In the genomic region with DNA sequence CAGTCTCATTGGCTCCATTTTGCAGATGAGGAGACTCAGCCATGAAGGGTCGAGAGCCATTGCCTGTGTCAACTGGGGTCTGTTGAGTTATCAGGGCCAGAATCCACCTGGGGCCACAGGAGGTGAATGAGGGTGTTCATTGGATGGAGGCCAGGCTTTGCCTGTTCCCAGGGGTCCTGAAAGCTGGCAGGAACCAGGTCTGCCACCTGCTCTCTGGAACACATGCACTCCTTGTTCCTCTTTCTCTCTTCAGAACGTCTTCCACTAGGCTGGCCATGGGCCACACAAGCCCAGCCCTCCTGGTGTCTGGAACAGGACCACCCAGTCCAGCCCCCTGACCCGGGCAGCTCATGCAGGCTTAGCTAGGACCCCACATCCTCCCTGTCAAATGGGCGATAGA, we compare ENCODE assay signal across 18 cellular contexts. TPM values are rescaled to one million over a fixed set of nuclear protein-coding genes. Genes with fewer than 3 reads are reported as not detected.
DNase-seq lines count a peak whose midpoint lies in the region; ATAC-seq and TF ChIP-seq lines count a peak whose summit lies in the region.
"Had no signal": no experiment of that assay in that cellular context is flagged by ENCODE, and none has a peak within 500 bp of the region (broad histone marks: within the 10 kb centered on the region; RNA-seq: fewer than 3 reads in every experiment).

No MANE protein-coding gene starts in this region.

- H3K36me3 Mint-ChIP-seq in neural crest cell (ENCODE audit: low read depth) (no peaks in the 10 kb centered on the region), T-helper 17 cell (ENCODE audit: low read depth) (no peaks in the 10 kb centered on the region)

- H3K4me1 Mint-ChIP-seq in neural crest cell, result peaks cover 5% of the 10 kb centered on the region
- peaks cover 29% of the 10 kb centered on the region for H3K4me1 Mint-ChIP-seq in T-helper 17 cell

- TF ChIP-seq EP300 in suprapubic skin (IDR thresholded peaks at IDR 0.05), result no peak

- H3K27me3 ChIP-seq in BLaER1 (no peaks in the 10 kb centered on the region), PC-3 (ENCODE audit: low read length) (no peaks in the 10 kb centered on the region), suprapubic skin (no peaks in the 10 kb centered on the region)
- H3K27me3 ChIP-seq: cardiac muscle cell, left lung, ovary, vagina had no signal

- H3K4me2 ChIP-seq in BLaER1 (peak overlapping the region; percentile 93), PC-3 (ENCODE audit: low read length) (peak overlapping the region; percentile 71; the same call in 1 of the 2 replicates)

- WGBS in suprapubic skin, result 80% methylated on average over 2 of the region's 4 CpGs

- H3K9me3 ChIP-seq in BLaER1 (no peaks in the 10 kb centered on the region), PC-3 (ENCODE audit: low read length) (no peaks in the 10 kb centered on the region), T-helper 17 cell (ENCODE audit: control insufficient read depth, low read length, poor library complexity, severe bottlenecking) (no peaks in the 10 kb centered on the region), suprapubic skin (no peaks in the 10 kb centered on the region)
- H3K9me3 ChIP-seq: left lung, mucosa of descending colon, ovary, vagina had no signal

- no peaks in the 10 kb centered on the region for H3K9me2 ChIP-seq in PC-3 (replicated peaks; ENCODE audit: low read length)

- H3K36me3 ChIP-seq in BLaER1 (peaks cover 7% of the 10 kb centered on the region), PC-3 (ENCODE audit: low read depth, low read length) (no peaks in the 10 kb centered on the region), suprapubic skin (no peaks in the 10 kb centered on the region)
- H3K36me3 ChIP-seq: cardiac muscle cell, left lung, ovary, vagina had no signal

- H3F3A ChIP-seq in PC-3 (ENCODE audit: low read length, unreplicated experiment), result no peaks in the 10 kb centered on the region

- peak overlapping the region; percentile 75 for H3K9ac ChIP-seq in BLaER1
- H3K9ac ChIP-seq in PC-3 (ENCODE audit: low read length), result no peak overlapping the region

- no peak for TF ChIP-seq CTCF in PC-3 (conservative IDR thresholded peaks at IDR 0.05; ENCODE audit: low read depth, low read length)
- TF ChIP-seq CTCF in neural crest cell (conservative IDR thresholded peaks at IDR 0.05), result no peak
- no peak for TF ChIP-seq CTCF in suprapubic skin (IDR thresholded peaks at IDR 0.05)

- intact Hi-C loops in PC-3 (cut with micrococcal nuclease), result no loop called here

- H3K4me3 ChIP-seq in BLaER1 (peak overlapping the region; percentile 29; the same call in 1 of the 2 replicates), PC-3 (ENCODE audit: low read length) (no peak overlapping the region), suprapubic skin (no peak overlapping the region)
- H3K4me3 ChIP-seq: cardiac muscle cell, left lung, mucosa of descending colon, ovary, vagina had no signal

- CTCF ChIA-PET in PC-3 (lab: Charles Lee), result no interaction called here

- POLR2A ChIA-PET in PC-3 (lab: Charles Lee; ENCODE audit: unreplicated experiment), result no interaction called here

- no peaks in the 10 kb centered on the region for H3K9me3 Mint-ChIP-seq in neural crest cell

- no peak for ATAC-seq in PC-3
- no peak for ATAC-seq in T-helper 17 cell

- no peak overlapping the region for H3K4me3 Mint-ChIP-seq in neural crest cell
- H3K4me3 Mint-ChIP-seq in T-helper 17 cell, result no peak overlapping the region

- BruUV-seq in PC-3 (replicated peaks; lab: Mats Ljungman, UMichigan), result no TSS peak

- H3K27me3 Mint-ChIP-seq in neural crest cell (ENCODE audit: low read depth) (no peaks in the 10 kb centered on the region), T-helper 17 cell (no peaks in the 10 kb centered on the region)

- peaks cover 91% of the 10 kb centered on the region for H3K79me2 ChIP-seq in PC-3 (ENCODE audit: low read length)

- peak; percentile 51 for DNase-seq in DMS79 treated with DMSO at 0.1 percent for 48 hours (lab: John Stamatoyannopoulos, UW)
- no peak for DNase-seq in PC-3
- no peak for DNase-seq in neural crest cell (ENCODE audit: low read depth, low spot score)
- DNase-seq in T-helper 17 cell, result no peak
- DNase-seq in NCI-H187 treated with DMSO at 0.1 percent for 48 hours (lab: John Stamatoyannopoulos, UW), result no peak
- no peak for DNase-seq in suprapubic skin (ENCODE audit: low spot score in 2 of 2)
- DNase-seq: activated CD4-positive, alpha-beta T cell treated with anti-CD3 and anti-CD28 coated beads for 4 hours; activated CD8-positive, alpha-beta memory T cell treated with anti-CD3 and anti-CD28 coated beads, Interleukin-2, amount 50 U/mL, for 48 hours; activated gamma-delta T cell; AML-193; left lung; ovary; stimulated activated CD4-positive, alpha-beta T cell treated with anti-CD3 and anti-CD28 coated beads, Interleukin-1b, Interleukin-23, amount 100 ng/mL, for 48 hours had no signal

- peaks cover 100% of the 10 kb centered on the region for H3K4me1 ChIP-seq in BLaER1
- peaks cover 21% of the 10 kb centered on the region for H3K4me1 ChIP-seq in PC-3 (ENCODE audit: insufficient read depth, low read length)
- peaks cover 36% of the 10 kb centered on the region for H3K4me1 ChIP-seq in suprapubic skin

- H2AFZ ChIP-seq in PC-3 (ENCODE audit: low read length), result no peak overlapping the region

- H3K27ac ChIP-seq in BLaER1, result peak overlapping the region; percentile 95
- H3K27ac ChIP-seq in PC-3 (ENCODE audit: low read length), result no peak overlapping the region
- H3K27ac ChIP-seq in suprapubic skin, result no peak overlapping the region
- H3K27ac ChIP-seq: cardiac muscle cell, left lung, ovary, vagina had no signal

- no peak for TF ChIP-seq POLR2A in suprapubic skin (IDR thresholded peaks at IDR 0.05)

- peak overlapping the region; percentile 67 for H3K27ac Mint-ChIP-seq in neural crest cell (ENCODE audit: unreplicated experiment)
- H3K27ac Mint-ChIP-seq in T-helper 17 cell, result no peak overlapping the region

- H4K20me1 ChIP-seq in BLaER1 (peaks cover 23% of the 10 kb centered on the region; the same call in 1 of the 2 replicates), PC-3 (ENCODE audit: low read length) (peaks cover 7% of the 10 kb centered on the region; the same call in 1 of the 2 replicates)

RNA-seq across cellular contexts. Expression of a gene that starts 21.1 kb away (rescaled TPM):
- total RNA-seq in PC-3 (2014; rRNA removed) (37.0 and 46.4 TPM in 2 replicates), neural crest cell (35.8 and 38.6 TPM in 2 replicates), T-helper 17 cell (10 to 100 TPM; 15.2 to 20.9 TPM), suprapubic skin (10 to 100 TPM; 24.6 to 43.1 (median 33.5) TPM)

RNA-seq across cellular contexts. Expression of a gene that starts 35.1 kb away (rescaled TPM):
- total RNA-seq in PC-3 (2014; rRNA removed) (22.3 and 35.5 TPM in 2 replicates), neural crest cell (36.0 and 36.2 TPM in 2 replicates), T-helper 17 cell (1 to 10 TPM; 8.8 TPM), suprapubic skin (10 to 100 TPM; 18.8 to 29.8 (median 20.5) TPM)

RNA-seq across cellular contexts. Expression of a gene that starts 37.8 kb away (rescaled TPM):
- total RNA-seq in PC-3 (2014; rRNA removed) (0.52 and 2.4 TPM in 2 replicates), neural crest cell (0.73 and 1.2 TPM in 2 replicates), T-helper 17 cell (1 to 10 TPM; 3.4 to 3.5 TPM), suprapubic skin (1 to 10 TPM; 4.3 to 5.8 (median 4.9) TPM)
- total RNA-seq: LHCN-M2 had no signal

RNA-seq across cellular contexts. Expression of a gene that starts 46.7 kb away (rescaled TPM):
- total RNA-seq in PC-3 (2014; rRNA removed), result 0.75 and 1.1 TPM in 2 replicates
- total RNA-seq in neural crest cell, result 0.16 and 0.39 TPM in 2 replicates
- under 1 TPM; 0.57 to 0.97 TPM for total RNA-seq in T-helper 17 cell
- 10 to 100 TPM; 22.4 to 60.4 (median 51.1) TPM for total RNA-seq in suprapubic skin
- total RNA-seq: left lung, mucosa of descending colon had no signal
